Comparison of ENCODE assay signal across 3 cellular contexts in the genomic region with DNA sequence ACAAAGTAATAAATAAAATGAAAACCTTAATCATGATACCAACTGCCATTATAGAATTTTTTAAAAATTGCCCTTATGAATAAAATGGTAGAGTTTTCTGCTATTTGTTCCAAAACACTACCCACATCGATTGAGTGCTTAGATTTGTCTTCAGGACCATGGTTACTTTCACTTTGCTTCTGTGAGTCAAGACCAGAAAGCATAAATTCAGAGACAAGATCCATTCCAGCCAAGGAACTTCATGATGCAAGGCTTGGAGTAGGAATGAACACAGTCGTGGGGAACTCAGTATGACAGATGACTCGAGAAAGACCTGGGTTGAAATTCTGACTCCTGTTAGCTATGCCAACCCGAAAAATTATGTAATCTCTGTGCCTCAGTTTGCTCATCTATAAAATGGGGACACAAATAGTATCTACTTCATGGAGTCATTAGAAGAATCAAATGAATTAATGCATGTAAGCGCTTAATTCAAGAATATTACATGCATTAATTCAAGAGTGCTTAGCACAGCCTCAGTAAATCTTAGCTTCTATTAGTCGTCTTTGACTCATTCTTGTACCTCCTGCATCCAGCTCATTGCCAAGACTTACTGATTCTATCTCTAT.
A peak's percentile ranks its signal among the peaks of the same experiment; 100 is the strongest.
TF ChIP-seq lines count a peak whose summit lies in the region.

No MANE protein-coding gene starts in this region.

TF ChIP-seq in SK-N-SH, 30 proteins besides CTCF, POLR2A, EP300 and RAD21 (continued from another document):
- TF ChIP-seq MEF2A (IDR thresholded peaks at IDR 0.05; ENCODE audit: borderline replicate concordance, low read depth), result no peak
- TF ChIP-seq ELF1 (IDR thresholded peaks at IDR 0.05), result no peak
- TF ChIP-seq FOXJ3 (CRISPR knock-in tag; IDR thresholded peaks at IDR 0.05), result no peak
- TF ChIP-seq, protein P1, sequence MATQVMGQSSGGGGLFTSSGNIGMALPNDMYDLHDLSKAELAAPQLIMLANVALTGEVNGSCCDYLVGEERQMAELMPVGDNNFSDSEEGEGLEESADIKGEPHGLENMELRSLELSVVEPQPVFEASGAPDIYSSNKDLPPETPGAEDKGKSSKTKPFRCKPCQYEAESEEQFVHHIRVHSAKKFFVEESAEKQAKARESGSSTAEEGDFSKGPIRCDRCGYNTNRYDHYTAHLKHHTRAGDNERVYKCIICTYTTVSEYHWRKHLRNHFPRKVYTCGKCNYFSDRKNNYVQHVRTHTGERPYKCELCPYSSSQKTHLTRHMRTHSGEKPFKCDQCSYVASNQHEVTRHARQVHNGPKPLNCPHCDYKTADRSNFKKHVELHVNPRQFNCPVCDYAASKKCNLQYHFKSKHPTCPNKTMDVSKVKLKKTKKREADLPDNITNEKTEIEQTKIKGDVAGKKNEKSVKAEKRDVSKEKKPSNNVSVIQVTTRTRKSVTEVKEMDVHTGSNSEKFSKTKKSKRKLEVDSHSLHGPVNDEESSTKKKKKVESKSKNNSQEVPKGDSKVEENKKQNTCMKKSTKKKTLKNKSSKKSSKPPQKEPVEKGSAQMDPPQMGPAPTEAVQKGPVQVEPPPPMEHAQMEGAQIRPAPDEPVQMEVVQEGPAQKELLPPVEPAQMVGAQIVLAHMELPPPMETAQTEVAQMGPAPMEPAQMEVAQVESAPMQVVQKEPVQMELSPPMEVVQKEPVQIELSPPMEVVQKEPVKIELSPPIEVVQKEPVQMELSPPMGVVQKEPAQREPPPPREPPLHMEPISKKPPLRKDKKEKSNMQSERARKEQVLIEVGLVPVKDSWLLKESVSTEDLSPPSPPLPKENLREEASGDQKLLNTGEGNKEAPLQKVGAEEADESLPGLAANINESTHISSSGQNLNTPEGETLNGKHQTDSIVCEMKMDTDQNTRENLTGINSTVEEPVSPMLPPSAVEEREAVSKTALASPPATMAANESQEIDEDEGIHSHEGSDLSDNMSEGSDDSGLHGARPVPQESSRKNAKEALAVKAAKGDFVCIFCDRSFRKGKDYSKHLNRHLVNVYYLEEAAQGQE (IDR thresholded peaks at IDR 0.05; ENCODE audit: low read depth, low read length), result no peak
- no peak for TF ChIP-seq TAF1 (IDR thresholded peaks at IDR 0.05; ENCODE audit: borderline replicate concordance, low read depth, low read length)
- TF ChIP-seq SMC3 (IDR thresholded peaks at IDR 0.05; ENCODE audit: low read depth, low read length), result no peak
- TF ChIP-seq, protein P2, sequence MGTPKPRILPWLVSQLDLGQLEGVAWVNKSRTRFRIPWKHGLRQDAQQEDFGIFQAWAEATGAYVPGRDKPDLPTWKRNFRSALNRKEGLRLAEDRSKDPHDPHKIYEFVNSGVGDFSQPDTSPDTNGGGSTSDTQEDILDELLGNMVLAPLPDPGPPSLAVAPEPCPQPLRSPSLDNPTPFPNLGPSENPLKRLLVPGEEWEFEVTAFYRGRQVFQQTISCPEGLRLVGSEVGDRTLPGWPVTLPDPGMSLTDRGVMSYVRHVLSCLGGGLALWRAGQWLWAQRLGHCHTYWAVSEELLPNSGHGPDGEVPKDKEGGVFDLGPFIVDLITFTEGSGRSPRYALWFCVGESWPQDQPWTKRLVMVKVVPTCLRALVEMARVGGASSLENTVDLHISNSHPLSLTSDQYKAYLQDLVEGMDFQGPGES (IDR thresholded peaks at IDR 0.05; ENCODE audit: low read depth, low read length), result no peak
- no peak for TF ChIP-seq GATA2 (CRISPR knock-in tag; IDR thresholded peaks at IDR 0.05)
- TF ChIP-seq, protein P3, sequence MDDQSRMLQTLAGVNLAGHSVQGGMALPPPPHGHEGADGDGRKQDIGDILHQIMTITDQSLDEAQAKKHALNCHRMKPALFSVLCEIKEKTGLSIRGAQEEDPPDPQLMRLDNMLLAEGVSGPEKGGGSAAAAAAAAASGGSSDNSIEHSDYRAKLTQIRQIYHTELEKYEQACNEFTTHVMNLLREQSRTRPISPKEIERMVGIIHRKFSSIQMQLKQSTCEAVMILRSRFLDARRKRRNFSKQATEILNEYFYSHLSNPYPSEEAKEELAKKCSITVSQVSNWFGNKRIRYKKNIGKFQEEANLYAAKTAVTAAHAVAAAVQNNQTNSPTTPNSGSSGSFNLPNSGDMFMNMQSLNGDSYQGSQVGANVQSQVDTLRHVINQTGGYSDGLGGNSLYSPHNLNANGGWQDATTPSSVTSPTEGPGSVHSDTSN (IDR thresholded peaks at IDR 0.05), result no peak

TF ChIP-seq in SK-N-SH treated with all-trans-retinoic acid at 6 μM for 48 hours, 23 proteins besides CTCF, POLR2A, EP300 and RAD21 (continues in another document):
- TF ChIP-seq ZNF565 (CRISPR knock-in tag; conservative IDR thresholded peaks at IDR 0.05; ENCODE audit: low read depth) (no peak), ZNF70 (CRISPR knock-in tag; IDR thresholded peaks at IDR 0.05) (no peak), ISL1 (CRISPR knock-in tag; IDR thresholded peaks at IDR 0.05) (no peak), ARNTL (CRISPR knock-in tag; IDR thresholded peaks at IDR 0.05; ENCODE audit: borderline replicate concordance, low read depth) (no peak), BACH2 (CRISPR knock-in tag; IDR thresholded peaks at IDR 0.05; ENCODE audit: borderline replicate concordance) (no peak)
- TF ChIP-seq, protein P4, sequence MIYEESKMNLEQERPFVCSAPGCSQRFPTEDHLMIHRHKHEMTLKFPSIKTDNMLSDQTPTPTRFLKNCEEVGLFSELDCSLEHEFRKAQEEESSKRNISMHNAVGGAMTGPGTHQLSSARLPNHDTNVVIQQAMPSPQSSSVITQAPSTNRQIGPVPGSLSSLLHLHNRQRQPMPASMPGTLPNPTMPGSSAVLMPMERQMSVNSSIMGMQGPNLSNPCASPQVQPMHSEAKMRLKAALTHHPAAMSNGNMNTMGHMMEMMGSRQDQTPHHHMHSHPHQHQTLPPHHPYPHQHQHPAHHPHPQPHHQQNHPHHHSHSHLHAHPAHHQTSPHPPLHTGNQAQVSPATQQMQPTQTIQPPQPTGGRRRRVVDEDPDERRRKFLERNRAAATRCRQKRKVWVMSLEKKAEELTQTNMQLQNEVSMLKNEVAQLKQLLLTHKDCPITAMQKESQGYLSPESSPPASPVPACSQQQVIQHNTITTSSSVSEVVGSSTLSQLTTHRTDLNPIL (CRISPR knock-in tag; IDR thresholded peaks at IDR 0.05; ENCODE audit: low read depth), result no peak
- TF ChIP-seq, protein P5, sequence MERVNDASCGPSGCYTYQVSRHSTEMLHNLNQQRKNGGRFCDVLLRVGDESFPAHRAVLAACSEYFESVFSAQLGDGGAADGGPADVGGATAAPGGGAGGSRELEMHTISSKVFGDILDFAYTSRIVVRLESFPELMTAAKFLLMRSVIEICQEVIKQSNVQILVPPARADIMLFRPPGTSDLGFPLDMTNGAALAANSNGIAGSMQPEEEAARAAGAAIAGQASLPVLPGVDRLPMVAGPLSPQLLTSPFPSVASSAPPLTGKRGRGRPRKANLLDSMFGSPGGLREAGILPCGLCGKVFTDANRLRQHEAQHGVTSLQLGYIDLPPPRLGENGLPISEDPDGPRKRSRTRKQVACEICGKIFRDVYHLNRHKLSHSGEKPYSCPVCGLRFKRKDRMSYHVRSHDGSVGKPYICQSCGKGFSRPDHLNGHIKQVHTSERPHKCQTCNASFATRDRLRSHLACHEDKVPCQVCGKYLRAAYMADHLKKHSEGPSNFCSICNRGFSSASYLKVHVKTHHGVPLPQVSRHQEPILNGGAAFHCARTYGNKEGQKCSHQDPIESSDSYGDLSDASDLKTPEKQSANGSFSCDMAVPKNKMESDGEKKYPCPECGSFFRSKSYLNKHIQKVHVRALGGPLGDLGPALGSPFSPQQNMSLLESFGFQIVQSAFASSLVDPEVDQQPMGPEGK (CRISPR knock-in tag; IDR thresholded peaks at IDR 0.05; ENCODE audit: borderline replicate concordance), result no peak
- TF ChIP-seq, protein P6, sequence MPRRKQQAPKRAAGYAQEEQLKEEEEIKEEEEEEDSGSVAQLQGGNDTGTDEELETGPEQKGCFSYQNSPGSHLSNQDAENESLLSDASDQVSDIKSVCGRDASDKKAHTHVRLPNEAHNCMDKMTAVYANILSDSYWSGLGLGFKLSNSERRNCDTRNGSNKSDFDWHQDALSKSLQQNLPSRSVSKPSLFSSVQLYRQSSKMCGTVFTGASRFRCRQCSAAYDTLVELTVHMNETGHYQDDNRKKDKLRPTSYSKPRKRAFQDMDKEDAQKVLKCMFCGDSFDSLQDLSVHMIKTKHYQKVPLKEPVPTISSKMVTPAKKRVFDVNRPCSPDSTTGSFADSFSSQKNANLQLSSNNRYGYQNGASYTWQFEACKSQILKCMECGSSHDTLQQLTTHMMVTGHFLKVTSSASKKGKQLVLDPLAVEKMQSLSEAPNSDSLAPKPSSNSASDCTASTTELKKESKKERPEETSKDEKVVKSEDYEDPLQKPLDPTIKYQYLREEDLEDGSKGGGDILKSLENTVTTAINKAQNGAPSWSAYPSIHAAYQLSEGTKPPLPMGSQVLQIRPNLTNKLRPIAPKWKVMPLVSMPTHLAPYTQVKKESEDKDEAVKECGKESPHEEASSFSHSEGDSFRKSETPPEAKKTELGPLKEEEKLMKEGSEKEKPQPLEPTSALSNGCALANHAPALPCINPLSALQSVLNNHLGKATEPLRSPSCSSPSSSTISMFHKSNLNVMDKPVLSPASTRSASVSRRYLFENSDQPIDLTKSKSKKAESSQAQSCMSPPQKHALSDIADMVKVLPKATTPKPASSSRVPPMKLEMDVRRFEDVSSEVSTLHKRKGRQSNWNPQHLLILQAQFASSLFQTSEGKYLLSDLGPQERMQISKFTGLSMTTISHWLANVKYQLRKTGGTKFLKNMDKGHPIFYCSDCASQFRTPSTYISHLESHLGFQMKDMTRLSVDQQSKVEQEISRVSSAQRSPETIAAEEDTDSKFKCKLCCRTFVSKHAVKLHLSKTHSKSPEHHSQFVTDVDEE (CRISPR knock-in tag; IDR thresholded peaks at IDR 0.05), result no peak

TF ChIP-seq in K562, 482 proteins besides CTCF, POLR2A, EP300 and RAD21 (continued from another document and continues in another):
- TF ChIP-seq HIVEP1 (CRISPR knock-in tag; IDR thresholded peaks at IDR 0.05) (no peak), NBN (IDR thresholded peaks at IDR 0.05; ENCODE audit: low read depth) (no peak), GABPA (tag; conservative IDR thresholded peaks at IDR 0.05; ENCODE audit: low read depth) (no peak), GABPB2 (CRISPR knock-in tag; conservative IDR thresholded peaks at IDR 0.05) (no peak), RBM25 (IDR thresholded peaks at IDR 0.05; ENCODE audit: low read depth, low read length, severe bottlenecking) (peak; percentile 99), ZNF143 (CRISPR knock-in tag; IDR thresholded peaks at IDR 0.05) (no peak), SMARCA5 (IDR thresholded peaks at IDR 0.05) (peak; percentile 89; the same call in 1 of the 2 replicates), KDM5B (IDR thresholded peaks at IDR 0.05; ENCODE audit: insufficient replicate concordance, low read depth, low read length) (no peak), SMARCB1 (IDR thresholded peaks at IDR 0.05; ENCODE audit: insufficient read length, low read depth) (no peak), ZNF232 (CRISPR knock-in tag; IDR thresholded peaks at IDR 0.05) (no peak), CBX3 (IDR thresholded peaks at IDR 0.05; ENCODE audit: borderline replicate concordance in 1 of 2, low read length in 2 of 2) (peak in 1 of 2 experiments; percentile 90; a peak in 2 of 3 replicates), PTRF (tag; IDR thresholded peaks at IDR 0.05) (no peak), ZNF717 (CRISPR knock-in tag; IDR thresholded peaks at IDR 0.05) (no peak), CBFB (CRISPR knock-in tag; IDR thresholded peaks at IDR 0.05) (no peak), ASH1L (IDR thresholded peaks at IDR 0.05; ENCODE audit: borderline replicate concordance, low read depth, partially characterized antibody) (no peak), RBM22 (IDR thresholded peaks at IDR 0.05; ENCODE audit: low read depth, low read length, poor library complexity, severe bottlenecking) (no peak), SMARCA4 (IDR thresholded peaks at IDR 0.05) (no peak), FOXJ2 (tag; IDR thresholded peaks at IDR 0.05) (no peak), TAF7 (tag; IDR thresholded peaks at IDR 0.05) (no peak), MAFK (IDR thresholded peaks at IDR 0.05; ENCODE audit: low read length) (no peak), SAFB2 (IDR thresholded peaks at IDR 0.05; ENCODE audit: borderline replicate concordance, low read depth, low read length, severe bottlenecking) (no peak), HNRNPUL1 (IDR thresholded peaks at IDR 0.05; ENCODE audit: low read length) (no peak), ZNF778 (CRISPR knock-in tag; IDR thresholded peaks at IDR 0.05) (no peak), ARNT (IDR thresholded peaks at IDR 0.05) (peak in 1 of 2 experiments; percentile 30; a peak in 1 of 4 replicates), NFE2L1 (tag; IDR thresholded peaks at IDR 0.05; ENCODE audit: borderline replicate concordance, low read depth) (no peak), ZNF224 (CRISPR knock-in tag; IDR thresholded peaks at IDR 0.05) (no peak), SOX6 (IDR thresholded peaks at IDR 0.05) (no peak), TEAD2 (tag; IDR thresholded peaks at IDR 0.05) (no peak), PCBP1 (IDR thresholded peaks at IDR 0.05; ENCODE audit: low read depth, low read length, poor library complexity, severe bottlenecking) (no peak), ZSCAN29 (IDR thresholded peaks at IDR 0.05) (no peak), HDGF (IDR thresholded peaks at IDR 0.05) (no peak)
- TF ChIP-seq, protein P7, sequence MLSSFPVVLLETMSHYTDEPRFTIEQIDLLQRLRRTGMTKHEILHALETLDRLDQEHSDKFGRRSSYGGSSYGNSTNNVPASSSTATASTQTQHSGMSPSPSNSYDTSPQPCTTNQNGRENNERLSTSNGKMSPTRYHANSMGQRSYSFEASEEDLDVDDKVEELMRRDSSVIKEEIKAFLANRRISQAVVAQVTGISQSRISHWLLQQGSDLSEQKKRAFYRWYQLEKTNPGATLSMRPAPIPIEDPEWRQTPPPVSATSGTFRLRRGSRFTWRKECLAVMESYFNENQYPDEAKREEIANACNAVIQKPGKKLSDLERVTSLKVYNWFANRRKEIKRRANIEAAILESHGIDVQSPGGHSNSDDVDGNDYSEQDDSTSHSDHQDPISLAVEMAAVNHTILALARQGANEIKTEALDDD (IDR thresholded peaks at IDR 0.05), result no peak
- TF ChIP-seq, protein P8, sequence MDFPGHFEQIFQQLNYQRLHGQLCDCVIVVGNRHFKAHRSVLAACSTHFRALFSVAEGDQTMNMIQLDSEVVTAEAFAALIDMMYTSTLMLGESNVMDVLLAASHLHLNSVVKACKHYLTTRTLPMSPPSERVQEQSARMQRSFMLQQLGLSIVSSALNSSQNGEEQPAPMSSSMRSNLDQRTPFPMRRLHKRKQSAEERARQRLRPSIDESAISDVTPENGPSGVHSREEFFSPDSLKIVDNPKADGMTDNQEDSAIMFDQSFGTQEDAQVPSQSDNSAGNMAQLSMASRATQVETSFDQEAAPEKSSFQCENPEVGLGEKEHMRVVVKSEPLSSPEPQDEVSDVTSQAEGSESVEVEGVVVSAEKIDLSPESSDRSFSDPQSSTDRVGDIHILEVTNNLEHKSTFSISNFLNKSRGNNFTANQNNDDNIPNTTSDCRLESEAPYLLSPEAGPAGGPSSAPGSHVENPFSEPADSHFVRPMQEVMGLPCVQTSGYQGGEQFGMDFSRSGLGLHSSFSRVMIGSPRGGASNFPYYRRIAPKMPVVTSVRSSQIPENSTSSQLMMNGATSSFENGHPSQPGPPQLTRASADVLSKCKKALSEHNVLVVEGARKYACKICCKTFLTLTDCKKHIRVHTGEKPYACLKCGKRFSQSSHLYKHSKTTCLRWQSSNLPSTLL (IDR thresholded peaks at IDR 0.05), result no peak
- TF ChIP-seq, protein P9, sequence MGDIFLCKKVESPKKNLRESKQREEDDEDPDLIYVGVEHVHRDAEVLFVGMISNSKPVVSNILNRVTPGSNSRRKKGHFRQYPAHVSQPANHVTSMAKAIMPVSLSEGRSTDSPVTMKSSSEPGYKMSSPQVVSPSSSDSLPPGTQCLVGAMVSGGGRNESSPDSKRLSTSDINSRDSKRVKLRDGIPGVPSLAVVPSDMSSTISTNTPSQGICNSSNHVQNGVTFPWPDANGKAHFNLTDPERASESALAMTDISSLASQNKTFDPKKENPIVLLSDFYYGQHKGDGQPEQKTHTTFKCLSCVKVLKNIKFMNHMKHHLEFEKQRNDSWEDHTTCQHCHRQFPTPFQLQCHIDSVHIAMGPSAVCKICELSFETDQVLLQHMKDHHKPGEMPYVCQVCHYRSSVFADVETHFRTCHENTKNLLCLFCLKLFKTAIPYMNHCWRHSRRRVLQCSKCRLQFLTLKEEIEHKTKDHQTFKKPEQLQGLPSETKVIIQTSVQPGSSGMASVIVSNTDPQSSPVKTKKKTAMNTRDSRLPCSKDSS (IDR thresholded peaks at IDR 0.05; ENCODE audit: low read depth, partially characterized antibody), result no peak
